1 cellular context compared by ENCODE assay signal in genomic region chr12:38892090-38892786, GRCh38.
TF ChIP-seq lines count a peak whose summit lies in the region.

No MANE protein-coding gene starts in this region.

TF ChIP-seq in HepG2, 621 proteins besides CTCF, POLR2A, EP300 and RAD21 (continued from another document and continues in another):
- TF ChIP-seq AHDC1 (CRISPR knock-in tag; IDR thresholded peaks at IDR 0.05; ENCODE audit: borderline replicate concordance) = peak; percentile 98
- no peak for TF ChIP-seq ZNF251 (CRISPR knock-in tag; IDR thresholded peaks at IDR 0.05)
- no peak for TF ChIP-seq IRF9 (CRISPR knock-in tag; IDR thresholded peaks at IDR 0.05; ENCODE audit: borderline replicate concordance)
- TF ChIP-seq KLF16 (CRISPR knock-in tag; IDR thresholded peaks at IDR 0.05) = peak in 1 of 2 experiments; percentile 85; a peak in 1 of 4 replicates
- 0 out of 2 replicates have a peak, but pooled peaks have one; percentile 57 for TF ChIP-seq CEBPG (CRISPR knock-in tag; IDR thresholded peaks at IDR 0.05)
- no peak for TF ChIP-seq SP1 (IDR thresholded peaks at IDR 0.05)
- TF ChIP-seq SP1 (CRISPR knock-in tag; IDR thresholded peaks at IDR 0.05) = no peak
- peak; percentile 82; the same call in 1 of the 2 replicates for TF ChIP-seq SMARCE1 (IDR thresholded peaks at IDR 0.05; ENCODE audit: borderline replicate concordance)
- no peak for TF ChIP-seq ZZZ3 (CRISPR knock-in tag; IDR thresholded peaks at IDR 0.05; ENCODE audit: borderline replicate concordance)
- no peak for TF ChIP-seq YEATS2 (CRISPR knock-in tag; IDR thresholded peaks at IDR 0.05; ENCODE audit: borderline replicate concordance)
- TF ChIP-seq DR1 (CRISPR knock-in tag; IDR thresholded peaks at IDR 0.05) = no peak
- TF ChIP-seq ZNF335 (CRISPR knock-in tag; IDR thresholded peaks at IDR 0.05) = 0 out of 2 replicates have a peak, but pooled peaks have one; percentile 53
- TF ChIP-seq ZBTB10 (CRISPR knock-in tag; IDR thresholded peaks at IDR 0.05; ENCODE audit: borderline replicate concordance) = no peak
- TF ChIP-seq NFATC3 (CRISPR knock-in tag; IDR thresholded peaks at IDR 0.05) = no peak
- no peak for TF ChIP-seq TFDP1 (CRISPR knock-in tag; IDR thresholded peaks at IDR 0.05; ENCODE audit: borderline replicate concordance)
- TF ChIP-seq CEBPB (IDR thresholded peaks at IDR 0.05; ENCODE audit: borderline replicate concordance, low read depth, low read length) = peak; percentile 69; the same call in 1 of the 2 replicates
- TF ChIP-seq GATA4 (IDR thresholded peaks at IDR 0.05; ENCODE audit: borderline replicate concordance, low read depth) = peak; percentile 41; the same call in 1 of the 2 replicates
- no peak for TF ChIP-seq ZNF616 (CRISPR knock-in tag; IDR thresholded peaks at IDR 0.05; ENCODE audit: low read depth)
- TF ChIP-seq AKAP8 (CRISPR knock-in tag; IDR thresholded peaks at IDR 0.05) = no peak
- TF ChIP-seq PHF5A (CRISPR knock-in tag; IDR thresholded peaks at IDR 0.05; ENCODE audit: low read depth, unreplicated experiment) = no peak
- no peak for TF ChIP-seq ZNF782 (CRISPR knock-in tag; IDR thresholded peaks at IDR 0.05; ENCODE audit: borderline replicate concordance)
- TF ChIP-seq THRA (CRISPR knock-in tag; IDR thresholded peaks at IDR 0.05; ENCODE audit: borderline replicate concordance) = no peak
- TF ChIP-seq ZNF570 (CRISPR knock-in tag; IDR thresholded peaks at IDR 0.05; ENCODE audit: borderline replicate concordance) = no peak
- TF ChIP-seq ZFX (CRISPR knock-in tag; IDR thresholded peaks at IDR 0.05; ENCODE audit: low read depth) = no peak
- no peak for TF ChIP-seq KLF13 (CRISPR knock-in tag; IDR thresholded peaks at IDR 0.05)
- TF ChIP-seq ZNF841 (CRISPR knock-in tag; IDR thresholded peaks at IDR 0.05; ENCODE audit: borderline replicate concordance) = no peak
- no peak for TF ChIP-seq ZNF7 (CRISPR knock-in tag; IDR thresholded peaks at IDR 0.05)
- TF ChIP-seq ZC3H4 (CRISPR knock-in tag; IDR thresholded peaks at IDR 0.05; ENCODE audit: borderline replicate concordance) = no peak
- TF ChIP-seq ZNF484 (CRISPR knock-in tag; IDR thresholded peaks at IDR 0.05; ENCODE audit: borderline replicate concordance, low read depth) = no peak
- no peak for TF ChIP-seq PLSCR1 (CRISPR knock-in tag; IDR thresholded peaks at IDR 0.05; ENCODE audit: borderline replicate concordance)
- TF ChIP-seq PHF21A (CRISPR knock-in tag; IDR thresholded peaks at IDR 0.05) = 0 out of 2 replicates have a peak, but pooled peaks have one; percentile 26
- no peak for TF ChIP-seq ZNF232 (CRISPR knock-in tag; IDR thresholded peaks at IDR 0.05; ENCODE audit: borderline replicate concordance)
- no peak for TF ChIP-seq ZFP62 (CRISPR knock-in tag; IDR thresholded peaks at IDR 0.05)
- no peak for TF ChIP-seq ZNF343 (CRISPR knock-in tag; IDR thresholded peaks at IDR 0.05)
- no peak for TF ChIP-seq ZNF101 (CRISPR knock-in tag; IDR thresholded peaks at IDR 0.05; ENCODE audit: borderline replicate concordance, low read depth)
- TF ChIP-seq MATR3 (CRISPR knock-in tag; IDR thresholded peaks at IDR 0.05) = no peak
- TF ChIP-seq ZNF550 (CRISPR knock-in tag; IDR thresholded peaks at IDR 0.05; ENCODE audit: borderline replicate concordance) = no peak
- no peak for TF ChIP-seq KLF15 (CRISPR knock-in tag; IDR thresholded peaks at IDR 0.05; ENCODE audit: borderline replicate concordance)
- TF ChIP-seq ZNF746 (CRISPR knock-in tag; IDR thresholded peaks at IDR 0.05) = no peak
- no peak for TF ChIP-seq ZNF691 (CRISPR knock-in tag; IDR thresholded peaks at IDR 0.05; ENCODE audit: borderline replicate concordance, low read depth)
- TF ChIP-seq RBM22 (optimal IDR thresholded peaks at IDR 0.05; ENCODE audit: low read length) = no peak
- TF ChIP-seq KLF6 (CRISPR knock-in tag; IDR thresholded peaks at IDR 0.05) = peak; percentile 63; the same call in 1 of the 2 replicates
- peak; percentile 96 for TF ChIP-seq TBX3 (IDR thresholded peaks at IDR 0.05; ENCODE audit: borderline replicate concordance)
- peak; percentile 80; the same call in 1 of the 2 replicates for TF ChIP-seq TARDBP (CRISPR knock-in tag; IDR thresholded peaks at IDR 0.05)
- peak; percentile 81 for TF ChIP-seq ZSCAN9 (CRISPR knock-in tag; IDR thresholded peaks at IDR 0.05; ENCODE audit: borderline replicate concordance)
- peak; percentile 85 for TF ChIP-seq NCOA2 (CRISPR knock-in tag; IDR thresholded peaks at IDR 0.05)
- TF ChIP-seq CREB3 (CRISPR knock-in tag; IDR thresholded peaks at IDR 0.05) = no peak
- TF ChIP-seq MED8 (CRISPR knock-in tag; IDR thresholded peaks at IDR 0.05; ENCODE audit: insufficient replicate concordance) = no peak
- TF ChIP-seq ZNF503 (CRISPR knock-in tag; IDR thresholded peaks at IDR 0.05) = 0 out of 2 replicates have a peak, but pooled peaks have one; percentile 40
- TF ChIP-seq IKZF4 (CRISPR knock-in tag; IDR thresholded peaks at IDR 0.05; ENCODE audit: borderline replicate concordance, low read depth, not compliant biosample characterization) = no peak
- no peak for TF ChIP-seq ZBTB8A (CRISPR knock-in tag; IDR thresholded peaks at IDR 0.05; ENCODE audit: borderline replicate concordance, low read depth)
- no peak for TF ChIP-seq XRCC5 (optimal IDR thresholded peaks at IDR 0.05; ENCODE audit: low read length)
- TF ChIP-seq ZNF24 (IDR thresholded peaks at IDR 0.05) = no peak
